In the genomic region with DNA sequence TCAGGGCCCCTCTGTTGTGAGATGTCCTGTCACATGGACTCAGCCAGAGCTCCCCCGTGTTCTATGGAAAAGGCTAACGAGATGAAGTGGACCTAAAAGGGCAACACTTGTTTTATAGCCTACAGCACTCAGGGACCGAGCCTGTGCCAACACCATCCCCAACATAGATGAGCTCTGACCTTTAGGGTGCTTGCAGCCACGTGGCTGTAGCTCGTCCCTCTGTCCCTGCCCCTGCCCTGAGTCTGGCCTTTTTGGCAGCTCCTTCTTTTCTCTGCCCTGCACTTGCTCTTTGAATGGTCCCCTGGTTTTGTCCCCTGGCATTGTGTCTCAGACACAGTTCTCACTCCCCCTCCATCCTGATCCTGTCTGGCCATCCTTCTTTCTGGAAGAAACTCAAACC, we compare ENCODE assay signal across 17 cellular contexts.
A peak's percentile ranks its signal among the peaks of the same experiment; 100 is the strongest.
DNase-seq lines count a peak whose midpoint lies in the region; ATAC-seq and TF ChIP-seq lines count a peak whose summit lies in the region.
"Had no signal": no experiment of that assay in that cellular context is flagged by ENCODE, and none has a peak within 500 bp of the region (broad histone marks: within the 10 kb centered on the region; RNA-seq: fewer than 3 reads in every experiment).

No MANE protein-coding gene starts in this region.

- H3K9ac ChIP-seq in H9 (ENCODE audit: extremely low read depth, insufficient read length, low read length): no peak overlapping the region
- H3K9ac ChIP-seq: BLaER1 had no signal

- H3K9me3 Mint-ChIP-seq in activated CD8-positive, alpha-beta T cell treated with anti-CD3 and anti-CD28 coated beads, Interleukin-2, amount 10 ng/mL, durations not matched to agents 7 days and 5 days (ENCODE audit: insufficient read depth): no peaks in the 10 kb centered on the region
- no peaks in the 10 kb centered on the region for H3K9me3 Mint-ChIP-seq in activated CD8-positive, alpha-beta T cell treated with anti-CD3 and anti-CD28 coated beads for 36 hours
- H3K9me3 Mint-ChIP-seq in H9 (peaks cover 0 to 3% of the 10 kb centered on the region in 2 experiments; a peak in 1 of 5 replicates), nephron progenitor cell (no peaks in the 10 kb centered on the region)
- H3K9me3 Mint-ChIP-seq: CD4-positive, alpha-beta memory T cell had no signal

- H3K4me2 ChIP-seq in H9 (ENCODE audit: insufficient read depth, insufficient read length, low read length): no peak overlapping the region
- H3K4me2 ChIP-seq: A549, BLaER1 had no signal

- no peak overlapping the region for H2BK12ac ChIP-seq in H9 (ENCODE audit: insufficient read length, low read depth, low read length)

- H2BK5ac ChIP-seq in H9 (ENCODE audit: insufficient read length, low read length): no peak overlapping the region

- H3K79me1 ChIP-seq in H9 (ENCODE audit: insufficient read depth, low read depth, low read length, poor library complexity, severe bottlenecking): no peaks in the 10 kb centered on the region

- no peak overlapping the region for H2BK120ac ChIP-seq in H9 (ENCODE audit: low read depth, low read length, poor library complexity, severe bottlenecking)

- no peaks in the 10 kb centered on the region for H4K20me1 ChIP-seq in H9 (ENCODE audit: control insufficient read depth, insufficient read depth, insufficient read length)
- H4K20me1 ChIP-seq: BLaER1 had no signal

- H3K4me1 Mint-ChIP-seq in activated CD8-positive, alpha-beta T cell treated with anti-CD3 and anti-CD28 coated beads, Interleukin-2, amount 10 ng/mL, durations not matched to agents 7 days and 5 days (ENCODE audit: low read depth): peaks cover 9% of the 10 kb centered on the region
- peaks cover 28% of the 10 kb centered on the region for H3K4me1 Mint-ChIP-seq in activated CD8-positive, alpha-beta T cell treated with anti-CD3 and anti-CD28 coated beads for 36 hours (ENCODE audit: low read depth)
- H3K4me1 Mint-ChIP-seq in H9: peaks cover 4 to 7% of the 10 kb centered on the region in 2 experiments; a peak in 3 of 4 replicates
- H3K4me1 Mint-ChIP-seq in nephron progenitor cell: peaks cover 39% of the 10 kb centered on the region
- H3K4me1 Mint-ChIP-seq: CD14-positive monocyte had no signal

- no peak overlapping the region for H3K56ac ChIP-seq in H9 (ENCODE audit: insufficient read length, low read depth, low read length)

- no peak for ATAC-seq in activated CD8-positive, alpha-beta T cell treated with anti-CD3 and anti-CD28 coated beads, Interleukin-2, amount 10 ng/mL, durations not matched to agents 7 days and 5 days
- ATAC-seq in activated CD8-positive, alpha-beta T cell treated with anti-CD3 and anti-CD28 coated beads for 36 hours: no peak
- ATAC-seq: A549 had no signal

- POLR2A ChIA-PET in activated CD8-positive, alpha-beta T cell treated with anti-CD3 and anti-CD28 coated beads, Interleukin-2, amount 10 ng/mL, durations not matched to agents 7 days and 5 days (lab: Charles Lee): no interaction called here
- POLR2A ChIA-PET in activated CD8-positive, alpha-beta T cell treated with anti-CD3 and anti-CD28 coated beads for 36 hours (lab: Charles Lee): interaction anchor here (1.6 kb wide), 1 partner anchor 43 kb away, joined by 3 read pairs; no protein-coding TSS in a partner anchor

- no peak overlapping the region for H4K5ac ChIP-seq in H9 (ENCODE audit: insufficient read length, low read depth, low read length)

- H3K27ac ChIP-seq in H9 (ENCODE audit: insufficient read length, low read depth, low read length): no peak overlapping the region
- H3K27ac ChIP-seq: 22Rv1, A549, BLaER1 had no signal

- H3K14ac ChIP-seq in H9 (ENCODE audit: insufficient read depth, low read length): peak overlapping the region; percentile 67; the same call in 1 of the 2 replicates

- H3K23ac ChIP-seq in H9 (ENCODE audit: insufficient read length, low read depth, low read length): no peak overlapping the region

- H3K27me3 ChIP-seq in H9 (ENCODE audit: insufficient read depth, low read length): no peaks in the 10 kb centered on the region
- H3K27me3 ChIP-seq: BLaER1 had no signal

- H3K36me3 Mint-ChIP-seq in activated CD8-positive, alpha-beta T cell treated with anti-CD3 and anti-CD28 coated beads, Interleukin-2, amount 10 ng/mL, durations not matched to agents 7 days and 5 days (ENCODE audit: low read depth): no peaks in the 10 kb centered on the region
- no peaks in the 10 kb centered on the region for H3K36me3 Mint-ChIP-seq in activated CD8-positive, alpha-beta T cell treated with anti-CD3 and anti-CD28 coated beads for 36 hours (ENCODE audit: low read depth)
- H3K36me3 Mint-ChIP-seq in H9 (ENCODE audit: insufficient read depth in 1 of 3, low read depth in 3 of 3) (no peaks in the 10 kb centered on the region), nephron progenitor cell (ENCODE audit: low read depth) (no peaks in the 10 kb centered on the region)
- H3K36me3 Mint-ChIP-seq: CD14-positive monocyte; CD4-positive, alpha-beta memory T cell had no signal

- intact Hi-C loops in activated CD8-positive, alpha-beta T cell treated with anti-CD3 and anti-CD28 coated beads for 36 hours (cut with micrococcal nuclease): no loop called here

- H3K4ac ChIP-seq in H9 (ENCODE audit: low read depth, low read length): no peak overlapping the region

- no peaks in the 10 kb centered on the region for H3K9me3 ChIP-seq in H9 (ENCODE audit: control insufficient read depth, low read depth, low read length)
- H3K9me3 ChIP-seq: A549, BLaER1 had no signal

- no peak overlapping the region for H3T11ph ChIP-seq in H9 (ENCODE audit: low read length)

- DNase-seq in activated CD8-positive, alpha-beta T cell treated with anti-CD3 and anti-CD28 coated beads, Interleukin-2, amount 10 ng/mL, durations not matched to agents 7 days and 5 days: no peak
- DNase-seq in activated CD8-positive, alpha-beta T cell treated with anti-CD3 and anti-CD28 coated beads for 36 hours: no peak
- DNase-seq in H9 (peak; percentile 14), nephron progenitor cell (no peak), GM20000 (ENCODE audit: low spot score) (no peak), SW 1271 (lab: John Stamatoyannopoulos, UW) (no peak), NCI-H1930 (lab: John Stamatoyannopoulos, UW) (no peak)
- DNase-seq: AML-193; CD4-positive, alpha-beta memory T cell; DMS153; DMS79; GDM1; HCEC 1CT had no signal

- CTCF ChIA-PET in activated CD8-positive, alpha-beta T cell treated with anti-CD3 and anti-CD28 coated beads, Interleukin-2, amount 10 ng/mL, durations not matched to agents 7 days and 5 days (lab: Charles Lee): interaction anchor here (1.6 kb wide), 1 partner anchor 171 kb away, joined by 4 read pairs; no protein-coding TSS in a partner anchor
- CTCF ChIA-PET in activated CD8-positive, alpha-beta T cell treated with anti-CD3 and anti-CD28 coated beads for 36 hours (lab: Charles Lee): interaction anchor here (1.0 kb wide), 2 partner anchors 93 to 194 kb away, joined by 4 read pairs; no protein-coding TSS in a partner anchor

- no peak overlapping the region for H2BK15ac ChIP-seq in H9 (ENCODE audit: low read depth, low read length)

- no peaks in the 10 kb centered on the region for H3K79me2 ChIP-seq in H9 (ENCODE audit: insufficient read depth, low read length)

- H2AK5ac ChIP-seq in H9 (ENCODE audit: insufficient read length, low read length): no peak overlapping the region

- H4K8ac ChIP-seq in H9 (replicated peaks; ENCODE audit: insufficient read length, low read depth, low read length): no peak overlapping the region

- H3K4me3 Mint-ChIP-seq in activated CD8-positive, alpha-beta T cell treated with anti-CD3 and anti-CD28 coated beads, Interleukin-2, amount 10 ng/mL, durations not matched to agents 7 days and 5 days: no peak overlapping the region
- no peak overlapping the region for H3K4me3 Mint-ChIP-seq in activated CD8-positive, alpha-beta T cell treated with anti-CD3 and anti-CD28 coated beads for 36 hours
- no peak overlapping the region for H3K4me3 Mint-ChIP-seq in H9
- H3K4me3 Mint-ChIP-seq in nephron progenitor cell: no peak overlapping the region
- H3K4me3 Mint-ChIP-seq: CD14-positive monocyte; CD4-positive, alpha-beta memory T cell had no signal

- WGBS in H9 (ENCODE audit: extremely low coverage, insufficient read length, low lambda C conversion rate): no CpG with 5 or more reads among the region's 5 CpGs

- no peak overlapping the region for H3K18ac ChIP-seq in H9 (ENCODE audit: insufficient read length, low read depth, low read length)

- no peaks in the 10 kb centered on the region for H3K4me1 ChIP-seq in H9 (ENCODE audit: insufficient read depth, low read length)
- H3K4me1 ChIP-seq: BLaER1 had no signal

- no peak overlapping the region for H4K91ac ChIP-seq in H9 (ENCODE audit: insufficient read length, low read depth, low read length)

- H2BK20ac ChIP-seq in H9 (ENCODE audit: low read depth, low read length, poor library complexity, severe bottlenecking): no peak overlapping the region

- H2AFZ ChIP-seq in H9 (ENCODE audit: low read length): no peak overlapping the region

- H3K27me3 Mint-ChIP-seq in activated CD8-positive, alpha-beta T cell treated with anti-CD3 and anti-CD28 coated beads, Interleukin-2, amount 10 ng/mL, durations not matched to agents 7 days and 5 days (ENCODE audit: low read depth): peaks cover 2% of the 10 kb centered on the region
- H3K27me3 Mint-ChIP-seq in activated CD8-positive, alpha-beta T cell treated with anti-CD3 and anti-CD28 coated beads for 36 hours: no peaks in the 10 kb centered on the region
- no peaks in the 10 kb centered on the region; the same call in 1 of the 2 replicates for H3K27me3 Mint-ChIP-seq in H9 (ENCODE audit: low read depth)
- H3K27me3 Mint-ChIP-seq in nephron progenitor cell (ENCODE audit: low read depth, poor library complexity): no peaks in the 10 kb centered on the region
- H3K27me3 Mint-ChIP-seq: CD4-positive, alpha-beta memory T cell had no signal

- H3K23me2 ChIP-seq in H9 (ENCODE audit: insufficient read length, low read depth, low read length, poor library complexity, severe bottlenecking): no peaks in the 10 kb centered on the region

- TF ChIP-seq CTCF in activated CD8-positive, alpha-beta T cell treated with anti-CD3 and anti-CD28 coated beads for 36 hours (IDR thresholded peaks at IDR 0.05): no peak
- TF ChIP-seq CTCF in H9 (conservative IDR thresholded peaks at IDR 0.05) (no peak), nephron progenitor cell (IDR thresholded peaks at IDR 0.05) (no peak), GM20000 (IDR thresholded peaks at IDR 0.05; ENCODE audit: extremely low read depth, missing control alignments) (no peak)

- H3K27ac Mint-ChIP-seq in activated CD8-positive, alpha-beta T cell treated with anti-CD3 and anti-CD28 coated beads, Interleukin-2, amount 10 ng/mL, durations not matched to agents 7 days and 5 days: peak overlapping the region; percentile 11
- no peak overlapping the region for H3K27ac Mint-ChIP-seq in activated CD8-positive, alpha-beta T cell treated with anti-CD3 and anti-CD28 coated beads for 36 hours
- H3K27ac Mint-ChIP-seq in H9: no peak overlapping the region
- H3K27ac Mint-ChIP-seq in nephron progenitor cell: peak overlapping the region; percentile 28
- H3K27ac Mint-ChIP-seq: CD14-positive monocyte had no signal

Comparison
In these comparisons a context has a peak if more than half of its experiments do, and no peak if none do; other contexts are left out.
1. H3K27ac Mint-ChIP-seq: peak in activated CD8-positive, alpha-beta T cell treated with anti-CD3 and anti-CD28 coated beads, Interleukin-2, amount 10 ng/mL, durations not matched to agents 7 days and 5 days (single experiment) and nephron progenitor cell (single experiment); none in activated CD8-positive, alpha-beta T cell treated with anti-CD3 and anti-CD28 coated beads for 36 hours (single experiment) and H9 (0 of 3).